ENCODE assay signal across 10 cellular contexts in genomic region chr20:1005452-1006027, GRCh38. TPM values are rescaled to one million over a fixed set of nuclear protein-coding genes. Genes with fewer than 3 reads are reported as not detected.
A peak's percentile ranks its signal among the peaks of the same experiment; 100 is the strongest.
DNase-seq lines count a peak whose midpoint lies in the region; ATAC-seq and TF ChIP-seq lines count a peak whose summit lies in the region.
"Had no signal": no experiment of that assay in that cellular context is flagged by ENCODE, and none has a peak within 500 bp of the region (broad histone marks: within the 10 kb centered on the region; RNA-seq: fewer than 3 reads in every experiment).

No MANE protein-coding gene starts in this region.

- no peaks in the 10 kb centered on the region for H3K9me3 ChIP-seq in RWPE2 (ENCODE audit: severe bottlenecking)

- H3K4me3 Mint-ChIP-seq in activated CD4-positive, alpha-beta T cell treated with anti-CD3 and anti-CD28 coated beads for 36 hours, result no peak overlapping the region
- H3K4me3 Mint-ChIP-seq in endothelial cell (ENCODE audit: unreplicated experiment), result no peak overlapping the region

- no peaks in the 10 kb centered on the region for H3K27me3 ChIP-seq in RWPE2 (ENCODE audit: insufficient read depth, poor library complexity, severe bottlenecking)

- H3K9me3 Mint-ChIP-seq in activated CD4-positive, alpha-beta T cell treated with anti-CD3 and anti-CD28 coated beads for 36 hours (ENCODE audit: low read depth), result no peaks in the 10 kb centered on the region
- H3K9me3 Mint-ChIP-seq in endothelial cell (ENCODE audit: unreplicated experiment), result no peaks in the 10 kb centered on the region

- H3K4me1 ChIP-seq in RWPE2 (ENCODE audit: insufficient read depth, poor library complexity, severe bottlenecking), result no peaks in the 10 kb centered on the region

- CTCF ChIA-PET in activated CD4-positive, alpha-beta T cell treated with anti-CD3 and anti-CD28 coated beads for 36 hours (lab: Charles Lee), result no interaction called here

- POLR2A ChIA-PET in activated CD4-positive, alpha-beta T cell treated with anti-CD3 and anti-CD28 coated beads for 36 hours (lab: Charles Lee), result no interaction called here

- H3K4me3 ChIP-seq in RWPE2 (ENCODE audit: severe bottlenecking), result no peak overlapping the region

- peaks cover 7% of the 10 kb centered on the region for H3K4me1 Mint-ChIP-seq in activated CD4-positive, alpha-beta T cell treated with anti-CD3 and anti-CD28 coated beads for 36 hours
- peaks cover 10% of the 10 kb centered on the region for H3K4me1 Mint-ChIP-seq in endothelial cell (ENCODE audit: unreplicated experiment)

- intact Hi-C loops in activated CD4-positive, alpha-beta T cell treated with anti-CD3 and anti-CD28 coated beads for 36 hours (cut with DNase I, micrococcal nuclease), result no loop called here

- no peak overlapping the region for H3K27ac Mint-ChIP-seq in activated CD4-positive, alpha-beta T cell treated with anti-CD3 and anti-CD28 coated beads for 36 hours
- no peak overlapping the region for H3K27ac Mint-ChIP-seq in endothelial cell (ENCODE audit: unreplicated experiment)

- no peak overlapping the region for H3K27ac ChIP-seq in RWPE2 (ENCODE audit: poor library complexity, severe bottlenecking)
- H3K27ac ChIP-seq: C4-2B had no signal

- H3K36me3 Mint-ChIP-seq in activated CD4-positive, alpha-beta T cell treated with anti-CD3 and anti-CD28 coated beads for 36 hours (ENCODE audit: low read depth), result no peaks in the 10 kb centered on the region
- no peaks in the 10 kb centered on the region for H3K36me3 Mint-ChIP-seq in endothelial cell (ENCODE audit: low read depth, unreplicated experiment)

- TF ChIP-seq CTCF in RWPE2 (IDR thresholded peaks at IDR 0.05; ENCODE audit: poor library complexity, severe bottlenecking) (no peak), endothelial cell (IDR thresholded peaks at IDR 0.05; ENCODE audit: unreplicated experiment) (no peak)

- no peaks in the 10 kb centered on the region for H3K36me3 ChIP-seq in RWPE2 (ENCODE audit: low read depth)

- peaks cover 30% of the 10 kb centered on the region for H3K27me3 Mint-ChIP-seq in activated CD4-positive, alpha-beta T cell treated with anti-CD3 and anti-CD28 coated beads for 36 hours
- peaks cover 12% of the 10 kb centered on the region for H3K27me3 Mint-ChIP-seq in endothelial cell (ENCODE audit: unreplicated experiment)

- peak; percentile 99 for ATAC-seq in activated CD4-positive, alpha-beta T cell treated with anti-CD3 and anti-CD28 coated beads for 36 hours
- peak; percentile 56 for ATAC-seq in HG03469 (IDR thresholded peaks at IDR 0.05; ENCODE audit: unreplicated experiment)
- ATAC-seq in RWPE2 (ENCODE audit: low read depth), result peak; percentile 95

- peak; percentile 60 for DNase-seq in activated CD4-positive, alpha-beta T cell treated with anti-CD3 and anti-CD28 coated beads for 36 hours
- no peak for DNase-seq in activated CD4-positive, alpha-beta T cell treated with anti-CD3 and anti-CD28 coated beads for 1 hour
- DNase-seq in RWPE2 (ENCODE audit: low spot score) (no peak), endothelial cell (ENCODE audit: low spot score) (peak; percentile 49), superior temporal gyrus (ENCODE audit: extremely low spot score) (no peak)
- DNase-seq in stimulated activated CD4-positive, alpha-beta T cell treated with anti-CD3 and anti-CD28 coated beads, Interleukin-4, amount 100 ng/mL, for 48 hours (ENCODE audit: low read depth in 2 of 2), result peak; percentile 10 to 16
- no peak for DNase-seq in central memory CD4-positive, alpha-beta T cell

RNA-seq across cellular contexts. Expression of gene RSPO4, which starts 3.4 kb away (rescaled TPM):
- total RNA-seq in activated CD4-positive, alpha-beta T cell treated with anti-CD3 and anti-CD28 coated beads for 36 hours, result not detected
- total RNA-seq in endothelial cell (ENCODE audit: unreplicated experiment), result 0.95 TPM
- total RNA-seq: mononuclear cell had no signal

Comparison
In these comparisons a context has a peak if more than half of its experiments do, and no peak if none do; other contexts are left out.
1. DNase-seq: peak in activated CD4-positive, alpha-beta T cell treated with anti-CD3 and anti-CD28 coated beads for 36 hours (single experiment), endothelial cell (single experiment) and stimulated activated CD4-positive, alpha-beta T cell treated with anti-CD3 and anti-CD28 coated beads, Interleukin-4, amount 100 ng/mL, for 48 hours (2 of 2); none in activated CD4-positive, alpha-beta T cell treated with anti-CD3 and anti-CD28 coated beads for 1 hour (single experiment), RWPE2 (single experiment), central memory CD4-positive, alpha-beta T cell (single experiment) and superior temporal gyrus (single experiment).
2. Peak in every context shown above with its lines, with median percentiles within 50 percentile points of each other: ATAC-seq.